ENCODE assay signal across 8 cellular contexts in genomic region chr1:165914136-165914798, GRCh38.
A peak's percentile ranks its signal among the peaks of the same experiment; 100 is the strongest.
DNase-seq lines count a peak whose midpoint lies in the region; ATAC-seq, FAIRE-seq and TF ChIP-seq lines count a peak whose summit lies in the region.

No MANE protein-coding gene starts in this region.

- CTCF ChIA-PET in BJ (lab: Yijun Ruan, JAX) (interaction anchor here (0.5 to 4.1 kb wide), 34 partner anchors 10 to 1430 kb away, joined by 3 to 42 read pairs (median 4); partner anchors contain the start of genes ALDH9A1 and TMCO1), HepG2 (lab: Yijun Ruan, JAX; ENCODE audit: low intra/inter-chr PET ratio, low total read pairs) (interaction anchor here (0.6 to 3.4 kb wide), 6 partner anchors 42 to 313 kb away, joined by 3 to 38 read pairs (median 4); partner anchors contain the start of gene ALDH9A1)

- H3K27ac ChIP-seq in HepG2 (ENCODE audit: extremely low read length, insufficient read depth, low read length): no peak overlapping the region

- H3K4me1 ChIP-seq in HepG2 (ENCODE audit: insufficient read depth, low read length): peaks cover 63% of the 10 kb centered on the region

- peak; percentile 84 for ATAC-seq in GM18907 (IDR thresholded peaks at IDR 0.05; ENCODE audit: unreplicated experiment)
- peak; percentile 90 for ATAC-seq in HG03135 (IDR thresholded peaks at IDR 0.05; ENCODE audit: unreplicated experiment)
- peak; percentile 68 to 79 for ATAC-seq in activated CD4-positive, CD25-positive, alpha-beta regulatory T cell treated with anti-CD3 and anti-CD28 coated beads, Interleukin-2, amount 50 U/mL, for 24 hours
- peak; percentile 21 for ATAC-seq in HepG2

- peaks cover 20% of the 10 kb centered on the region for H3K4me1 Mint-ChIP-seq in chondrocyte (ENCODE audit: low read depth)

- no peak overlapping the region for H3K4me3 Mint-ChIP-seq in chondrocyte (ENCODE audit: unreplicated experiment)

- in situ Hi-C loops in HepG2 (cut with HindIII; ENCODE audit: extremely low pct_ligation_motif_present, low pct_unique_long_range_greater_than_20kb): loop anchor here (5.0 to 25.0 kb wide), 2 partner anchors 217 to 502 kb away; partner anchors contain the start of gene ALDH9A1

- peak; percentile 83 for TF ChIP-seq CTCF in BJ (IDR thresholded peaks at IDR 0.05; ENCODE audit: insufficient read depth, low read depth, low read length)
- TF ChIP-seq CTCF in chondrocyte (IDR thresholded peaks at IDR 0.05): peak; percentile 97
- TF ChIP-seq CTCF in HepG2 (CRISPR knock-in tag; IDR thresholded peaks at IDR 0.05): peak; percentile 92

- TF ChIP-seq EP300 in HepG2 (IDR thresholded peaks at IDR 0.05; ENCODE audit: low read depth in 2 of 2, low read length in 2 of 2) (no peak), HepG2 (CRISPR knock-in tag; IDR thresholded peaks at IDR 0.05; ENCODE audit: borderline replicate concordance) (no peak)

- H3K4me3 ChIP-seq in BJ (ENCODE audit: low read depth, low read length) (no peak overlapping the region), HepG2 (replicated peaks in 1 of 3; ENCODE audit: insufficient read depth in 1 of 3, low read depth in 2 of 3, low read length in 3 of 3) (no peak overlapping the region)

- H2AFZ ChIP-seq in HepG2 (ENCODE audit: low read length): no peak overlapping the region

- 3% methylated on average over 4 of the region's 4 CpGs for WGBS in HepG2 (ENCODE audit: low lambda C conversion rate)

- DNase-seq in BJ (ENCODE audit: low read depth): no peak
- peak; percentile 74 for DNase-seq in NCI-H2227 (lab: John Stamatoyannopoulos, UW; ENCODE audit: unreplicated experiment)
- DNase-seq in chondrocyte (ENCODE audit: low spot score): no peak
- peak; percentile 67 for DNase-seq in HepG2 (ENCODE audit: low spot score)
- DNase-seq in stimulated activated CD4-positive, alpha-beta T cell treated with anti-CD3 and anti-CD28 coated beads, TNF-alpha, amount 100 ng/mL, for 48 hours (ENCODE audit: low read depth in 3 of 3): peak; percentile 19 to 48 (median 19)

- intact Hi-C loops in HepG2 (cut with micrococcal nuclease; ENCODE audit: unreplicated experiment): loop anchor here (1.0 to 10.0 kb wide), 6 partner anchors 145 to 779 kb away; partner anchors contain the start of gene ALDH9A1

- H3K79me2 ChIP-seq in HepG2 (ENCODE audit: insufficient read depth, low read length): no peaks in the 10 kb centered on the region

- H3K9me3 Mint-ChIP-seq in chondrocyte (ENCODE audit: low read depth): no peaks in the 10 kb centered on the region

- peak; percentile 95 for FAIRE-seq in HepG2 (lab: Jason Lieb, UNC)

- no peak overlapping the region for H3K4me2 ChIP-seq in HepG2 (ENCODE audit: low read depth, low read length)

- no peak for TF ChIP-seq POLR2A in HepG2 (IDR thresholded peaks at IDR 0.05; ENCODE audit: insufficient read depth in 1 of 2, low read depth in 2 of 2, low read length in 2 of 2)

- H3K9ac ChIP-seq in HepG2 (ENCODE audit: insufficient read depth, low read depth, low read length): no peak overlapping the region

- no peaks in the 10 kb centered on the region for H3K9me3 ChIP-seq in HepG2 (ENCODE audit: low read length)

- POLR2A ChIA-PET in BJ (lab: Charles Lee): no interaction called here
- POLR2A ChIA-PET in HepG2 (lab: Yijun Ruan, JAX): interaction anchor here (1.1 kb wide), 1 partner anchor 216 kb away, joined by 3 read pairs; the partner anchor contains the start of gene ALDH9A1

- TF ChIP-seq RAD21 in HepG2 (CRISPR knock-in tag; IDR thresholded peaks at IDR 0.05): peak; percentile 85

- H3K27ac Mint-ChIP-seq in chondrocyte (ENCODE audit: unreplicated experiment): peak overlapping the region; percentile 74

- BruUV-seq in HepG2 (replicated peaks; lab: Mats Ljungman, UMichigan): no TSS peak

- H3K27me3 ChIP-seq in BJ (ENCODE audit: control insufficient read depth, insufficient read depth, low read length) (no peaks in the 10 kb centered on the region), HepG2 (ENCODE audit: control insufficient read depth in 1 of 2, insufficient read depth in 2 of 2, low read length in 2 of 2) (no peaks in the 10 kb centered on the region)

- H3K36me3 ChIP-seq in BJ (ENCODE audit: control insufficient read depth, insufficient read depth, low read length): peaks cover 6% of the 10 kb centered on the region
- H3K36me3 ChIP-seq in HepG2 (replicated peaks in 1 of 2; ENCODE audit: control insufficient read depth in 1 of 2, insufficient read depth in 2 of 2, low read length in 2 of 2): peaks cover 0 to 4% of the 10 kb centered on the region in 2 experiments; a peak in 1 of 5 replicates

- H4K20me1 ChIP-seq in HepG2 (ENCODE audit: insufficient read depth, low read length): no peaks in the 10 kb centered on the region

- H3K36me3 Mint-ChIP-seq in chondrocyte (ENCODE audit: low read depth): no peaks in the 10 kb centered on the region

- no peaks in the 10 kb centered on the region for H3K27me3 Mint-ChIP-seq in chondrocyte (ENCODE audit: low read depth)

TF ChIP-seq in HepG2, 621 proteins besides CTCF, POLR2A, EP300 and RAD21 (continues in another document):
- TF ChIP-seq GMEB1 (CRISPR knock-in tag; IDR thresholded peaks at IDR 0.05; ENCODE audit: borderline replicate concordance): 0 out of 2 replicates have a peak, but pooled peaks have one; percentile 14
- TF ChIP-seq HOMEZ (CRISPR knock-in tag; IDR thresholded peaks at IDR 0.05; ENCODE audit: low read depth): peak; percentile 34; the same call in 1 of the 2 replicates
- TF ChIP-seq NFKBIZ (CRISPR knock-in tag; IDR thresholded peaks at IDR 0.05): no peak
- TF ChIP-seq HMGXB4 (CRISPR knock-in tag; IDR thresholded peaks at IDR 0.05; ENCODE audit: borderline replicate concordance in 1 of 2, low read depth in 1 of 2): 0 out of 4 replicates have a peak, but pooled peaks of 1 of the 2 experiments have one; percentile 43
- TF ChIP-seq ZFP82 (CRISPR knock-in tag; IDR thresholded peaks at IDR 0.05; ENCODE audit: borderline replicate concordance): no peak
- TF ChIP-seq ZFP36L1 (CRISPR knock-in tag; IDR thresholded peaks at IDR 0.05): no peak
- peak; percentile 90 for TF ChIP-seq SMC3 (IDR thresholded peaks at IDR 0.05; ENCODE audit: low read length)
- 0 out of 4 replicates have a peak, but pooled peaks of 1 of the 2 experiments have one; percentile 32 for TF ChIP-seq KLF16 (CRISPR knock-in tag; IDR thresholded peaks at IDR 0.05)
- TF ChIP-seq BHLHE40 (IDR thresholded peaks at IDR 0.05; ENCODE audit: low read length): 0 out of 2 replicates have a peak, but pooled peaks have one; percentile 6
- TF ChIP-seq GATAD2A (CRISPR knock-in tag; IDR thresholded peaks at IDR 0.05): peak; percentile 34; the same call in 1 of the 2 replicates
- TF ChIP-seq SALL1 (CRISPR knock-in tag; IDR thresholded peaks at IDR 0.05): no peak
- TF ChIP-seq ELF3 (CRISPR knock-in tag; IDR thresholded peaks at IDR 0.05): peak; percentile 64; the same call in 1 of the 2 replicates
- TF ChIP-seq ZNF225 (CRISPR knock-in tag; IDR thresholded peaks at IDR 0.05): no peak
- TF ChIP-seq ZFX (CRISPR knock-in tag; IDR thresholded peaks at IDR 0.05; ENCODE audit: low read depth): no peak
- TF ChIP-seq SAP130 (CRISPR knock-in tag; IDR thresholded peaks at IDR 0.05; ENCODE audit: low read depth): 0 out of 2 replicates have a peak, but pooled peaks have one; percentile 28
- peak; percentile 36 for TF ChIP-seq TEAD3 (CRISPR knock-in tag; optimal IDR thresholded peaks at IDR 0.05; ENCODE audit: borderline replicate concordance)
- peak; percentile 98 for TF ChIP-seq STAG1 (CRISPR knock-in tag; IDR thresholded peaks at IDR 0.05)

Comparison
In these comparisons a context has a peak if more than half of its experiments do, and no peak if none do; other contexts are left out.
1. DNase-seq: peak in NCI-H2227 (single experiment), HepG2 (single experiment) and stimulated activated CD4-positive, alpha-beta T cell treated with anti-CD3 and anti-CD28 coated beads, TNF-alpha, amount 100 ng/mL, for 48 hours (3 of 3); none in BJ (single experiment) and chondrocyte (single experiment).
2. ATAC-seq: peak in every context shown above with its lines; median percentile 90 in HG03135; 84 in GM18907; 74 in activated CD4-positive, CD25-positive, alpha-beta regulatory T cell treated with anti-CD3 and anti-CD28 coated beads, Interleukin-2, amount 50 U/mL, for 24 hours; 21 in HepG2.
3. Peak in every context shown above with its lines, with median percentiles within 50 percentile points of each other: CTCF ChIP-seq.